Comparison of ENCODE assay signal across 1 cellular context in genomic region chr17:74686761-74687160, GRCh38.
TF ChIP-seq lines count a peak whose summit lies in the region.

No MANE protein-coding gene starts in this region.

TF ChIP-seq in GM23338, 12 proteins besides CTCF, POLR2A, EP300 and RAD21 (continued from another document):
- TF ChIP-seq ETS1 (IDR thresholded peaks at IDR 0.05) (no peak), CREB1 (CRISPR knock-in tag; IDR thresholded peaks at IDR 0.05; ENCODE audit: low read depth) (no peak), STAT1 (IDR thresholded peaks at IDR 0.05; ENCODE audit: unreplicated experiment) (no peak), NANOG (IDR thresholded peaks at IDR 0.05; ENCODE audit: borderline replicate concordance) (no peak), POLR2AphosphoS5 (IDR thresholded peaks at IDR 0.05; ENCODE audit: low read depth) (no peak), EZH2phosphoT487 (IDR thresholded peaks at IDR 0.05; ENCODE audit: unreplicated experiment) (no peak), ZNF114 (CRISPR knock-in tag; IDR thresholded peaks at IDR 0.05) (no peak), JUNB (IDR thresholded peaks at IDR 0.05; ENCODE audit: unreplicated experiment) (no peak), EZH2 (IDR thresholded peaks at IDR 0.05; ENCODE audit: low read depth, unreplicated experiment) (no peak), REST (IDR thresholded peaks at IDR 0.05; ENCODE audit: unreplicated experiment) (no peak), ZNF462 (CRISPR knock-in tag; IDR thresholded peaks at IDR 0.05) (no peak)
